In genomic region chr11:82900277-82901164, GRCh38 we compare ENCODE assay signal across 8 cellular contexts. TPM values are rescaled to one million over a fixed set of nuclear protein-coding genes. Genes with fewer than 3 reads are reported as not detected.
DNase-seq lines count a peak whose midpoint lies in the region; ATAC-seq and TF ChIP-seq lines count a peak whose summit lies in the region.

Gene PRCP (minus strand): TSS chr11:82900430. CDS start chr11:82900402, 28 bp downstream.

- CTCF ChIA-PET in activated CD4-positive, alpha-beta T cell treated with anti-CD3 and anti-CD28 coated beads for 36 hours (lab: Charles Lee) = interaction anchor here (0.5 to 2.5 kb wide), 19 partner anchors 11 to 385 kb away, joined by 3 to 17 read pairs (median 5); partner anchors contain the start of genes ANKRD42, CCDC90B, PCF11 and RAB30

- peaks cover 44% of the 10 kb centered on the region for H3K4me1 Mint-ChIP-seq in activated CD4-positive, alpha-beta T cell treated with anti-CD3 and anti-CD28 coated beads for 36 hours

- TF ChIP-seq CTCF in choroid plexus epithelial cell (conservative IDR thresholded peaks at IDR 0.05; ENCODE audit: low read depth, low read length) = peak; percentile 9

- no peaks in the 10 kb centered on the region for H3K27me3 Mint-ChIP-seq in activated CD4-positive, alpha-beta T cell treated with anti-CD3 and anti-CD28 coated beads for 36 hours

- H3K27ac Mint-ChIP-seq in activated CD4-positive, alpha-beta T cell treated with anti-CD3 and anti-CD28 coated beads for 36 hours = peak within 1 kb of the TSS; percentile 100

- H3K4me3 Mint-ChIP-seq in activated CD4-positive, alpha-beta T cell treated with anti-CD3 and anti-CD28 coated beads for 36 hours = peak within 1 kb of the TSS; percentile 91

- no peaks in the 10 kb centered on the region for H3K36me3 Mint-ChIP-seq in activated CD4-positive, alpha-beta T cell treated with anti-CD3 and anti-CD28 coated beads for 36 hours (ENCODE audit: low read depth)

- ATAC-seq in GM19043 (IDR thresholded peaks at IDR 0.05; ENCODE audit: low read depth, unreplicated experiment) (peak; percentile 77), HG03378 (IDR thresholded peaks at IDR 0.05; ENCODE audit: unreplicated experiment) (peak; percentile 73)
- peak; percentile 85 for ATAC-seq in activated CD4-positive, alpha-beta T cell treated with anti-CD3 and anti-CD28 coated beads for 36 hours

- peak; percentile 96 for DNase-seq in AG20443 (ENCODE audit: low spot score)
- DNase-seq in NCI-H510A (lab: John Stamatoyannopoulos, UW) = peak; percentile 85
- peak; percentile 97 for DNase-seq in activated CD4-positive, alpha-beta T cell treated with anti-CD3 and anti-CD28 coated beads for 36 hours
- DNase-seq in choroid plexus epithelial cell (ENCODE audit: low read depth) = peak; percentile 92
- DNase-seq in kidney tubule cell (ENCODE audit: low spot score) = peak; percentile 94
- DNase-seq in stimulated activated CD4-positive, alpha-beta T cell treated with anti-CD3 and anti-CD28 coated beads, Interleukin-1b, Interleukin-23, amount 100 ng/mL, for 24 hours (ENCODE audit: low read depth in 4 of 4, low spot score in 1 of 4) = peak; percentile 74 to 94 (median 84)

- POLR2A ChIA-PET in activated CD4-positive, alpha-beta T cell treated with anti-CD3 and anti-CD28 coated beads for 36 hours (lab: Charles Lee) = interaction anchor here (0.5 to 2.8 kb wide), 13 partner anchors 20 to 385 kb away, joined by 3 to 18 read pairs (median 6); partner anchors contain the start of genes CCDC90B, PCF11 and RAB30

- peak within 1 kb of the TSS; percentile 82 for H3K4me3 ChIP-seq in choroid plexus epithelial cell (ENCODE audit: low read depth, low read length)

- intact Hi-C loops in activated CD4-positive, alpha-beta T cell treated with anti-CD3 and anti-CD28 coated beads for 36 hours (cut with DNase I, micrococcal nuclease) = loop anchor here (1.0 to 5.0 kb wide), 10 partner anchors 20 to 386 kb away; partner anchors contain the start of genes ANKRD42 (in 2 of the 2), CCDC90B (in 2 of the 2) and RAB30 (in 2 of the 2)

- no peaks in the 10 kb centered on the region for H3K9me3 Mint-ChIP-seq in activated CD4-positive, alpha-beta T cell treated with anti-CD3 and anti-CD28 coated beads for 36 hours (ENCODE audit: low read depth)

RNA-seq across cellular contexts. Expression of gene PRCP, which starts in this region (rescaled TPM):
- 10 to 100 TPM; 18.2 to 23.4 TPM for total RNA-seq in activated CD4-positive, alpha-beta T cell treated with anti-CD3 and anti-CD28 coated beads for 36 hours

Comparison
In these comparisons a context has a peak if more than half of its experiments do, and no peak if none do; other contexts are left out.
1. Peak in every context shown above with its lines: DNase-seq, ATAC-seq and H3K4me3 ChIP-seq.